ENCODE assay signal across 1 cellular context in the genomic region with DNA sequence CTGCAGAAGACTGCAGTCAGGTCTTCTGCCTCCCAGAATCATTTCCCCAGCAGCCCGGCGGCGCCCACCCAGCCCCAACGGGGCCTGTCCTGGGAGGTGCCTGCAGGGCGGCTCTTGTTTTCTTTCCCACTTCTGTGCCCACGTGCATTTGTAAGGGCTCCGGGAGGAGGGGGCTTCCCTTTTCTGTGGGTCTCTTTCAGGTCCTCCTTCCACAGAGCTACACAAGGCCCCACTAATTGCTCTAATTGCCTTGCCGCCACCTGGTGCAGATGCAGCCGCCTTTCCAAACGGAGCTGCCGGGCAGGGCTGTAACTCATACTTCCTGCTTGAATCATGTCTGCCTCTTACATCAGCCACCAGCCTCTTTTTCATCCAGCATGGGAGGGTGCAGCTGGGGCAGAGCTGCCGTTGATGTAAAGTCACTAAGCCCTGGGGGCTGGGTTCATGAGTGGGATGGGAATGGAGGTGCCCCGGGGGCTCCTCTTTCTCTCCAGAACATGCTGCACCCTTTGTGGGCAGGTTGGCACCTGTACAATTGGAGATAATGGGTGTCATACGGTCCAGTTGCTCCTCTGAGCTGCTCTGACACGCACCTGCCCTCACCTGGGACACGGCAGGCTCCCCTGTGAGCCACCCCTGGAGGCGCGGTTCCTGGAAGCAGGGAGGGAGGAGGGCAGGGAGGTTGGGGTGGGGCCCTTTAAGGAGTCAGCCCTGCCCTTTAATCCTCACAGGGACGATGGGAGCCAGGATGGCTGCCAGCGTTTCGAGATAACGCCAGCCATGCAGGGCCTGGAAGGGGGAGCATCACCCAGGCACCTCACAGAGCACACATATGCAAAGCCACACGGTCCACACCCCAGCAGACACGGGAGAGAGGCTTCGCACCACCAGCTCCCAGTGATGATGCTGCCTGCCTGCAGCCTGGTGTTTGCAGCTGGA.
TF ChIP-seq lines count a peak whose summit lies in the region.

No MANE protein-coding gene starts in this region.

TF ChIP-seq in HepG2, 621 proteins besides CTCF, POLR2A, EP300 and RAD21 (continued from another document and continues in another):
- no peak for TF ChIP-seq ZNF441 (CRISPR knock-in tag; IDR thresholded peaks at IDR 0.05; ENCODE audit: borderline replicate concordance)
- peak; percentile 41; the same call in 1 of the 2 replicates for TF ChIP-seq KLF12 (CRISPR knock-in tag; IDR thresholded peaks at IDR 0.05; ENCODE audit: borderline replicate concordance)
- TF ChIP-seq BORCS8-MEF2B (CRISPR knock-in tag; IDR thresholded peaks at IDR 0.05) = peak; percentile 26
- TF ChIP-seq, protein P1, sequence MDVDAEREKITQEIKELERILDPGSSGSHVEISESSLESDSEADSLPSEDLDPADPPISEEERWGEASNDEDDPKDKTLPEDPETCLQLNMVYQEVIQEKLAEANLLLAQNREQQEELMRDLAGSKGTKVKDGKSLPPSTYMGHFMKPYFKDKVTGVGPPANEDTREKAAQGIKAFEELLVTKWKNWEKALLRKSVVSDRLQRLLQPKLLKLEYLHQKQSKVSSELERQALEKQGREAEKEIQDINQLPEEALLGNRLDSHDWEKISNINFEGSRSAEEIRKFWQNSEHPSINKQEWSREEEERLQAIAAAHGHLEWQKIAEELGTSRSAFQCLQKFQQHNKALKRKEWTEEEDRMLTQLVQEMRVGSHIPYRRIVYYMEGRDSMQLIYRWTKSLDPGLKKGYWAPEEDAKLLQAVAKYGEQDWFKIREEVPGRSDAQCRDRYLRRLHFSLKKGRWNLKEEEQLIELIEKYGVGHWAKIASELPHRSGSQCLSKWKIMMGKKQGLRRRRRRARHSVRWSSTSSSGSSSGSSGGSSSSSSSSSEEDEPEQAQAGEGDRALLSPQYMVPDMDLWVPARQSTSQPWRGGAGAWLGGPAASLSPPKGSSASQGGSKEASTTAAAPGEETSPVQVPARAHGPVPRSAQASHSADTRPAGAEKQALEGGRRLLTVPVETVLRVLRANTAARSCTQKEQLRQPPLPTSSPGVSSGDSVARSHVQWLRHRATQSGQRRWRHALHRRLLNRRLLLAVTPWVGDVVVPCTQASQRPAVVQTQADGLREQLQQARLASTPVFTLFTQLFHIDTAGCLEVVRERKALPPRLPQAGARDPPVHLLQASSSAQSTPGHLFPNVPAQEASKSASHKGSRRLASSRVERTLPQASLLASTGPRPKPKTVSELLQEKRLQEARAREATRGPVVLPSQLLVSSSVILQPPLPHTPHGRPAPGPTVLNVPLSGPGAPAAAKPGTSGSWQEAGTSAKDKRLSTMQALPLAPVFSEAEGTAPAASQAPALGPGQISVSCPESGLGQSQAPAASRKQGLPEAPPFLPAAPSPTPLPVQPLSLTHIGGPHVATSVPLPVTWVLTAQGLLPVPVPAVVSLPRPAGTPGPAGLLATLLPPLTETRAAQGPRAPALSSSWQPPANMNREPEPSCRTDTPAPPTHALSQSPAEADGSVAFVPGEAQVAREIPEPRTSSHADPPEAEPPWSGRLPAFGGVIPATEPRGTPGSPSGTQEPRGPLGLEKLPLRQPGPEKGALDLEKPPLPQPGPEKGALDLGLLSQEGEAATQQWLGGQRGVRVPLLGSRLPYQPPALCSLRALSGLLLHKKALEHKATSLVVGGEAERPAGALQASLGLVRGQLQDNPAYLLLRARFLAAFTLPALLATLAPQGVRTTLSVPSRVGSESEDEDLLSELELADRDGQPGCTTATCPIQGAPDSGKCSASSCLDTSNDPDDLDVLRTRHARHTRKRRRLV (CRISPR knock-in tag; IDR thresholded peaks at IDR 0.05) = no peak
- no peak for TF ChIP-seq REXO4 (CRISPR knock-in tag; IDR thresholded peaks at IDR 0.05; ENCODE audit: borderline replicate concordance)
- no peak for TF ChIP-seq CAMTA2 (CRISPR knock-in tag; IDR thresholded peaks at IDR 0.05; ENCODE audit: borderline replicate concordance)
- TF ChIP-seq, protein P2, sequence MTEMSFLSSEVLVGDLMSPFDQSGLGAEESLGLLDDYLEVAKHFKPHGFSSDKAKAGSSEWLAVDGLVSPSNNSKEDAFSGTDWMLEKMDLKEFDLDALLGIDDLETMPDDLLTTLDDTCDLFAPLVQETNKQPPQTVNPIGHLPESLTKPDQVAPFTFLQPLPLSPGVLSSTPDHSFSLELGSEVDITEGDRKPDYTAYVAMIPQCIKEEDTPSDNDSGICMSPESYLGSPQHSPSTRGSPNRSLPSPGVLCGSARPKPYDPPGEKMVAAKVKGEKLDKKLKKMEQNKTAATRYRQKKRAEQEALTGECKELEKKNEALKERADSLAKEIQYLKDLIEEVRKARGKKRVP (CRISPR knock-in tag; IDR thresholded peaks at IDR 0.05) = peak; percentile 60 to 100; a peak in 3 of 4 replicates
- TF ChIP-seq CEBPB (IDR thresholded peaks at IDR 0.05; ENCODE audit: borderline replicate concordance, low read depth, low read length) = peak; percentile 73; the same call in 1 of the 2 replicates
- TF ChIP-seq, protein P3, sequence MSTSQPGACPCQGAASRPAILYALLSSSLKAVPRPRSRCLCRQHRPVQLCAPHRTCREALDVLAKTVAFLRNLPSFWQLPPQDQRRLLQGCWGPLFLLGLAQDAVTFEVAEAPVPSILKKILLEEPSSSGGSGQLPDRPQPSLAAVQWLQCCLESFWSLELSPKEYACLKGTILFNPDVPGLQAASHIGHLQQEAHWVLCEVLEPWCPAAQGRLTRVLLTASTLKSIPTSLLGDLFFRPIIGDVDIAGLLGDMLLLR (CRISPR knock-in tag; IDR thresholded peaks at IDR 0.05) = no peak
- no peak for TF ChIP-seq PHF20 (CRISPR knock-in tag; IDR thresholded peaks at IDR 0.05)
- TF ChIP-seq, protein P4, sequence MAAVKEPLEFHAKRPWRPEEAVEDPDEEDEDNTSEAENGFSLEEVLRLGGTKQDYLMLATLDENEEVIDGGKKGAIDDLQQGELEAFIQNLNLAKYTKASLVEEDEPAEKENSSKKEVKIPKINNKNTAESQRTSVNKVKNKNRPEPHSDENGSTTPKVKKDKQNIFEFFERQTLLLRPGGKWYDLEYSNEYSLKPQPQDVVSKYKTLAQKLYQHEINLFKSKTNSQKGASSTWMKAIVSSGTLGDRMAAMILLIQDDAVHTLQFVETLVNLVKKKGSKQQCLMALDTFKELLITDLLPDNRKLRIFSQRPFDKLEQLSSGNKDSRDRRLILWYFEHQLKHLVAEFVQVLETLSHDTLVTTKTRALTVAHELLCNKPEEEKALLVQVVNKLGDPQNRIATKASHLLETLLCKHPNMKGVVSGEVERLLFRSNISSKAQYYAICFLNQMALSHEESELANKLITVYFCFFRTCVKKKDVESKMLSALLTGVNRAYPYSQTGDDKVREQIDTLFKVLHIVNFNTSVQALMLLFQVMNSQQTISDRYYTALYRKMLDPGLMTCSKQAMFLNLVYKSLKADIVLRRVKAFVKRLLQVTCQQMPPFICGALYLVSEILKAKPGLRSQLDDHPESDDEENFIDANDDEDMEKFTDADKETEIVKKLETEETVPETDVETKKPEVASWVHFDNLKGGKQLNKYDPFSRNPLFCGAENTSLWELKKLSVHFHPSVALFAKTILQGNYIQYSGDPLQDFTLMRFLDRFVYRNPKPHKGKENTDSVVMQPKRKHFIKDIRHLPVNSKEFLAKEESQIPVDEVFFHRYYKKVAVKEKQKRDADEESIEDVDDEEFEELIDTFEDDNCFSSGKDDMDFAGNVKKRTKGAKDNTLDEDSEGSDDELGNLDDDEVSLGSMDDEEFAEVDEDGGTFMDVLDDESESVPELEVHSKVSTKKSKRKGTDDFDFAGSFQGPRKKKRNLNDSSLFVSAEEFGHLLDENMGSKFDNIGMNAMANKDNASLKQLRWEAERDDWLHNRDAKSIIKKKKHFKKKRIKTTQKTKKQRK (IDR thresholded peaks at IDR 0.05; ENCODE audit: low read length) = no peak
- no peak for TF ChIP-seq SETDB1 (CRISPR knock-in tag; IDR thresholded peaks at IDR 0.05; ENCODE audit: borderline replicate concordance)
- TF ChIP-seq ZNF629 (CRISPR knock-in tag; conservative IDR thresholded peaks at IDR 0.05) = no peak
- TF ChIP-seq, protein P5, sequence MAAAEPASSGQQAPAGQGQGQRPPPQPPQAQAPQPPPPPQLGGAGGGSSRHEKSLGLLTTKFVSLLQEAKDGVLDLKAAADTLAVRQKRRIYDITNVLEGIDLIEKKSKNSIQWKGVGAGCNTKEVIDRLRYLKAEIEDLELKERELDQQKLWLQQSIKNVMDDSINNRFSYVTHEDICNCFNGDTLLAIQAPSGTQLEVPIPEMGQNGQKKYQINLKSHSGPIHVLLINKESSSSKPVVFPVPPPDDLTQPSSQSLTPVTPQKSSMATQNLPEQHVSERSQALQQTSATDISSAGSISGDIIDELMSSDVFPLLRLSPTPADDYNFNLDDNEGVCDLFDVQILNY (CRISPR knock-in tag; conservative IDR thresholded peaks at IDR 0.05) = no peak
- peak; percentile 55; the same call in 1 of the 2 replicates for TF ChIP-seq ZNF292 (CRISPR knock-in tag; IDR thresholded peaks at IDR 0.05; ENCODE audit: borderline replicate concordance, low read depth)
- no peak for TF ChIP-seq HDAC6 (IDR thresholded peaks at IDR 0.05; ENCODE audit: low read depth, low read length)
- TF ChIP-seq ZNF670 (CRISPR knock-in tag; IDR thresholded peaks at IDR 0.05; ENCODE audit: borderline replicate concordance) = no peak
- TF ChIP-seq ATRX (CRISPR knock-in tag; IDR thresholded peaks at IDR 0.05; ENCODE audit: borderline replicate concordance) = no peak
- TF ChIP-seq, protein P6, sequence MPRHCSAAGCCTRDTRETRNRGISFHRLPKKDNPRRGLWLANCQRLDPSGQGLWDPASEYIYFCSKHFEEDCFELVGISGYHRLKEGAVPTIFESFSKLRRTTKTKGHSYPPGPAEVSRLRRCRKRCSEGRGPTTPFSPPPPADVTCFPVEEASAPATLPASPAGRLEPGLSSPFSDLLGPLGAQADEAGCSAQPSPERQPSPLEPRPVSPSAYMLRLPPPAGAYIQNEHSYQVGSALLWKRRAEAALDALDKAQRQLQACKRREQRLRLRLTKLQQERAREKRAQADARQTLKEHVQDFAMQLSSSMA (CRISPR knock-in tag; IDR thresholded peaks at IDR 0.05) = 0 out of 2 replicates have a peak, but pooled peaks have one; percentile 20
- TF ChIP-seq ZNF101 (CRISPR knock-in tag; IDR thresholded peaks at IDR 0.05; ENCODE audit: borderline replicate concordance, low read depth) = 0 out of 2 replicates have a peak, but pooled peaks have one; percentile 35
- TF ChIP-seq RAD51 (IDR thresholded peaks at IDR 0.05; ENCODE audit: borderline replicate concordance) = no peak
- TF ChIP-seq, protein P7, sequence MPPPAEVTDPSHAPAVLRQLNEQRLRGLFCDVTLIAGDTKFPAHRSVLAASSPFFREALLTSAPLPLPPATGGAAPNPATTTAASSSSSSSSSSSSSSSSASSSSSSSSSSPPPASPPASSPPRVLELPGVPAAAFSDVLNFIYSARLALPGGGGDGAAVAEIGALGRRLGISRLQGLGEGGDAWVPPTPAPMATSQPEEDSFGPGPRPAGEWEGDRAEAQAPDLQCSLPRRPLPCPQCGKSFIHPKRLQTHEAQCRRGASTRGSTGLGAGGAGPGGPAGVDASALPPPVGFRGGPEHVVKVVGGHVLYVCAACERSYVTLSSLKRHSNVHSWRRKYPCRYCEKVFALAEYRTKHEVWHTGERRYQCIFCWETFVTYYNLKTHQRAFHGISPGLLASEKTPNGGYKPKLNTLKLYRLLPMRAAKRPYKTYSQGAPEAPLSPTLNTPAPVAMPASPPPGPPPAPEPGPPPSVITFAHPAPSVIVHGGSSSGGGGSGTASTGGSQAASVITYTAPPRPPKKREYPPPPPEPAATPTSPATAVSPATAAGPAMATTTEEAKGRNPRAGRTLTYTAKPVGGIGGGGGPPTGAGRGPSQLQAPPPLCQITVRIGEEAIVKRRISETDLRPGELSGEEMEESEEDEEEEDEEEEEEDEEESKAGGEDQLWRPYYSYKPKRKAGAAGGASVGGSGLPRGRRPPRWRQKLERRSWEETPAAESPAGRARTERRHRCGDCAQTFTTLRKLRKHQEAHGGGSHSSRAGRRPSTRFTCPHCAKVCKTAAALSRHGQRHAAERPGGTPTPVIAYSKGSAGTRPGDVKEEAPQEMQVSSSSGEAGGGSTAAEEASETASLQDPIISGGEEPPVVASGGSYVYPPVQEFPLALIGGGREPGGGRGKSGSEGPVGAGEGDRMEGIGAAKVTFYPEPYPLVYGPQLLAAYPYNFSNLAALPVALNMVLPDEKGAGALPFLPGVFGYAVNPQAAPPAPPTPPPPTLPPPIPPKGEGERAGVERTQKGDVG (CRISPR knock-in tag; IDR thresholded peaks at IDR 0.05; ENCODE audit: borderline replicate concordance) = no peak; the same call in 1 of the 2 replicates
- peak; percentile 95 for TF ChIP-seq CEBPG (CRISPR knock-in tag; IDR thresholded peaks at IDR 0.05)
- TF ChIP-seq PAX8 (CRISPR knock-in tag; IDR thresholded peaks at IDR 0.05; ENCODE audit: borderline replicate concordance) = 0 out of 2 replicates have a peak, but pooled peaks have one; percentile 41
- peak; percentile 85 for TF ChIP-seq POLR2G (IDR thresholded peaks at IDR 0.05; ENCODE audit: low read depth, low read length)
- no peak; the same call in 1 of the 2 replicates for TF ChIP-seq RARA (CRISPR knock-in tag; IDR thresholded peaks at IDR 0.05)
- no peak for TF ChIP-seq EHMT2 (IDR thresholded peaks at IDR 0.05; ENCODE audit: borderline replicate concordance, low read depth, low read length)
- no peak for TF ChIP-seq HNRNPK (IDR thresholded peaks at IDR 0.05; ENCODE audit: low read depth, low read length, poor library complexity, severe bottlenecking)
- TF ChIP-seq ZNF251 (CRISPR knock-in tag; IDR thresholded peaks at IDR 0.05) = no peak
- no peak for TF ChIP-seq ZNF17 (CRISPR knock-in tag; IDR thresholded peaks at IDR 0.05)
- no peak for TF ChIP-seq NR1H2 (CRISPR knock-in tag; IDR thresholded peaks at IDR 0.05; ENCODE audit: borderline replicate concordance, low read depth)
- TF ChIP-seq, protein P8, sequence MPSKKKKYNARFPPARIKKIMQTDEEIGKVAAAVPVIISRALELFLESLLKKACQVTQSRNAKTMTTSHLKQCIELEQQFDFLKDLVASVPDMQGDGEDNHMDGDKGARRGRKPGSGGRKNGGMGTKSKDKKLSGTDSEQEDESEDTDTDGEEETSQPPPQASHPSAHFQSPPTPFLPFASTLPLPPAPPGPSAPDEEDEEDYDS (CRISPR knock-in tag; IDR thresholded peaks at IDR 0.05) = no peak; the same call in 1 of the 2 replicates
- no peak for TF ChIP-seq ZNF34 (CRISPR knock-in tag; IDR thresholded peaks at IDR 0.05; ENCODE audit: borderline replicate concordance)
- TF ChIP-seq POLR2AphosphoS5 (IDR thresholded peaks at IDR 0.05; ENCODE audit: low read depth, low read length) = peak; percentile 48; the same call in 1 of the 2 replicates
- TF ChIP-seq ZNF143 (CRISPR knock-in tag; IDR thresholded peaks at IDR 0.05) = no peak; the same call in 1 of the 2 replicates
- TF ChIP-seq BRCA1 (CRISPR knock-in tag; IDR thresholded peaks at IDR 0.05) = no peak
- TF ChIP-seq ZBTB8A (CRISPR knock-in tag; IDR thresholded peaks at IDR 0.05; ENCODE audit: borderline replicate concordance, low read depth) = peak; percentile 83; the same call in 1 of the 2 replicates
- no peak for TF ChIP-seq CBX1 (IDR thresholded peaks at IDR 0.05; ENCODE audit: low read depth)
- no peak for TF ChIP-seq ATF7 (IDR thresholded peaks at IDR 0.05)
- TF ChIP-seq ATF7 (CRISPR knock-in tag; IDR thresholded peaks at IDR 0.05) = no peak
